18 cellular contexts compared by ENCODE assay signal in genomic region chr1:68490046-68490651, GRCh38. TPM values are rescaled to one million over a fixed set of nuclear protein-coding genes. Genes with fewer than 3 reads are reported as not detected.
DNase-seq lines count a peak whose midpoint lies in the region; ATAC-seq, FAIRE-seq and TF ChIP-seq lines count a peak whose summit lies in the region.
"Had no signal": no experiment of that assay in that cellular context is flagged by ENCODE, and none has a peak within 500 bp of the region (broad histone marks: within the 10 kb centered on the region; RNA-seq: fewer than 3 reads in every experiment).

No MANE protein-coding gene starts in this region.

- H3K4me1 ChIP-seq in mammary epithelial cell (ENCODE audit: insufficient read depth, low read length): no peaks in the 10 kb centered on the region
- no peaks in the 10 kb centered on the region for H3K4me1 ChIP-seq in keratinocyte (ENCODE audit: control insufficient read depth, extremely low read depth, insufficient read depth, low read length)
- H3K4me1 ChIP-seq: Caco-2 had no signal

- H3K4me2 ChIP-seq in mammary epithelial cell (ENCODE audit: insufficient read depth, low read depth, low read length): no peak overlapping the region
- H3K4me2 ChIP-seq in keratinocyte (ENCODE audit: control insufficient read depth, extremely low read depth, insufficient read depth, low read depth, low read length): no peak overlapping the region
- H3K4me2 ChIP-seq: BLaER1 had no signal

- TF ChIP-seq CTCF in mammary epithelial cell (conservative IDR thresholded peaks at IDR 0.05 in 1 of 2, IDR thresholded peaks at IDR 0.05 in 1 of 2; ENCODE audit: extremely low read depth in 1 of 2, insufficient read depth in 1 of 2, low read depth in 1 of 2, low read length in 2 of 2) (no peak), keratinocyte (optimal IDR thresholded peaks at IDR 0.05 in 1 of 3, IDR thresholded peaks at IDR 0.05 in 1 of 3, conservative IDR thresholded peaks at IDR 0.05 in 1 of 3; ENCODE audit: extremely low read depth in 1 of 3, insufficient read depth in 2 of 3, low read length in 3 of 3) (no peak)

- no peak for ATAC-seq in HG02840 (IDR thresholded peaks at IDR 0.05; ENCODE audit: low FRiP score, unreplicated experiment)
- no peak for ATAC-seq in HG03457 (IDR thresholded peaks at IDR 0.05; ENCODE audit: unreplicated experiment)

- H4K20me1 ChIP-seq in mammary epithelial cell (ENCODE audit: insufficient read depth, low read length): no peaks in the 10 kb centered on the region
- no peaks in the 10 kb centered on the region for H4K20me1 ChIP-seq in keratinocyte (ENCODE audit: control insufficient read depth, extremely low read depth, insufficient read depth, low read length)
- H4K20me1 ChIP-seq: BLaER1 had no signal

- no peak overlapping the region for H3K4me3 ChIP-seq in mammary epithelial cell (replicated peaks in 1 of 3; ENCODE audit: insufficient read depth in 1 of 3, low read depth in 2 of 3, low read length in 3 of 3)
- no peak overlapping the region for H3K4me3 ChIP-seq in keratinocyte (ENCODE audit: control insufficient read depth in 2 of 3, extremely low read depth in 1 of 3, insufficient read depth in 2 of 3, low read depth in 1 of 3, low read length in 3 of 3)
- H3K4me3 ChIP-seq: BLaER1, HAP-1 had no signal

- BruUV-seq in mammary epithelial cell (replicated peaks; lab: Mats Ljungman, UMichigan): no TSS peak

- DNase-seq in GM12891 (ENCODE audit: insufficient read length, low spot score) (no peak), HEK293T (ENCODE audit: extremely low spot score) (no peak), mammary epithelial cell (peak; percentile 43), keratinocyte (ENCODE audit: low read depth, low spot score) (peak; percentile 9)
- no peak for DNase-seq in stimulated activated CD4-positive, alpha-beta T cell treated with anti-CD3 and anti-CD28 coated beads, Interleukin-12 subunit alpha, Interleukin-12 subunit beta, amount 100 ng/mL, for 4 hours
- DNase-seq: 8988T; AML-193; Caco-2; CD8-positive, alpha-beta memory T cell; DND-41; GF-D8; KBM-7 had no signal

- dilution Hi-C loops in mammary epithelial cell (cut with HindIII; ENCODE audit: low sequenced_read_pairs): no loop called here
- dilution Hi-C loops in keratinocyte (cut with MboI; ENCODE audit: extremely low pct_ligation_motif_present, low sequenced_read_pairs): no loop called here

- H3K9ac ChIP-seq in mammary epithelial cell (ENCODE audit: insufficient read depth, low read length) (no peak overlapping the region), keratinocyte (ENCODE audit: control insufficient read depth, extremely low read depth, insufficient read depth, low read length) (no peak overlapping the region)
- H3K9ac ChIP-seq: BLaER1 had no signal

- FAIRE-seq in GM12891 (lab: Jason Lieb, UNC) (peak; percentile 69), keratinocyte (lab: Jason Lieb, UNC) (no peak)
- FAIRE-seq: GM18507, H1 had no signal

- H3K9me3 ChIP-seq in mammary epithelial cell (replicated peaks; ENCODE audit: insufficient read depth, low read length): peaks cover 5% of the 10 kb centered on the region
- peaks cover 2% of the 10 kb centered on the region for H3K9me3 ChIP-seq in keratinocyte (ENCODE audit: control insufficient read depth, low read depth, low read length)
- H3K9me3 ChIP-seq: BLaER1, Caco-2, HAP-1 had no signal

- H3K27ac ChIP-seq in mammary epithelial cell (ENCODE audit: insufficient read depth, low read depth, low read length) (no peak overlapping the region), keratinocyte (ENCODE audit: control insufficient read depth, insufficient read depth, low read length) (no peak overlapping the region)
- H3K27ac ChIP-seq: BLaER1 had no signal

- 58% methylated on average over 2 of the region's 2 CpGs for WGBS in mammary epithelial cell (ENCODE audit: low coverage, missing lambda C conversion rate)

- in situ Hi-C loops in mammary epithelial cell (cut with MboI; ENCODE audit: low sequenced_read_pairs in 2 of 2): no loop called here

- H3K9me1 ChIP-seq in keratinocyte (ENCODE audit: control insufficient read depth, extremely low read depth, insufficient read depth, low read length): peaks cover 2% of the 10 kb centered on the region

- H3K27me3 ChIP-seq in mammary epithelial cell (ENCODE audit: insufficient read depth, low read length) (no peaks in the 10 kb centered on the region), keratinocyte (ENCODE audit: control insufficient read depth, extremely low read depth, insufficient read depth, low read length) (no peaks in the 10 kb centered on the region)
- H3K27me3 ChIP-seq: BLaER1 had no signal

- POLR2A ChIA-PET in HEK293T (lab: Yijun Ruan, JAX): no interaction called here

- CTCF ChIA-PET in HEK293T (lab: Yijun Ruan, JAX): no interaction called here
- CTCF ChIA-PET in mammary epithelial cell (lab: Charles Lee; ENCODE audit: low non-redundant PET): no interaction called here

- intact Hi-C loops in mammary epithelial cell (cut with micrococcal nuclease): no loop called here

- no peak for TF ChIP-seq POLR2A in GM12891 (IDR thresholded peaks at IDR 0.05; ENCODE audit: low read depth, low read length)

- H2AFZ ChIP-seq in mammary epithelial cell (ENCODE audit: low read depth, low read length) (no peak overlapping the region), keratinocyte (ENCODE audit: control insufficient read depth, low read length) (no peak overlapping the region)

- H3K79me2 ChIP-seq in mammary epithelial cell (ENCODE audit: insufficient read depth, low read length) (peaks cover 40% of the 10 kb centered on the region), keratinocyte (ENCODE audit: control insufficient read depth, insufficient read depth, low read length) (peaks cover 23% of the 10 kb centered on the region)

- H3K36me3 ChIP-seq in mammary epithelial cell (ENCODE audit: insufficient read depth, low read length) (peaks cover 30% of the 10 kb centered on the region), keratinocyte (ENCODE audit: control insufficient read depth in 2 of 2, extremely low read depth in 1 of 2, insufficient read depth in 2 of 2, low read length in 2 of 2) (peaks cover 0 to 20% of the 10 kb centered on the region in 2 experiments)

TF ChIP-seq in GM12891, 5 proteins besides CTCF, POLR2A, EP300 and RAD21:
- TF ChIP-seq TAF1 (IDR thresholded peaks at IDR 0.05; ENCODE audit: low read depth, low read length) (no peak), POLR2AphosphoS5 (IDR thresholded peaks at IDR 0.05; ENCODE audit: low read depth, low read length) (no peak), SPI1 (IDR thresholded peaks at IDR 0.05; ENCODE audit: low read depth, low read length) (no peak), PAX5 (IDR thresholded peaks at IDR 0.05; ENCODE audit: insufficient read depth, low read length, severe bottlenecking) (no peak)

TF ChIP-seq in HEK293T, 16 proteins besides CTCF, POLR2A, EP300 and RAD21:
- TF ChIP-seq FOXA1 (IDR thresholded peaks at IDR 0.05) (no peak), TARDBP (IDR thresholded peaks at IDR 0.05) (no peak), SP1 (IDR thresholded peaks at IDR 0.05) (no peak), SUZ12 (IDR thresholded peaks at IDR 0.05) (no peak), ELF4 (IDR thresholded peaks at IDR 0.05) (no peak), PKNOX1 (IDR thresholded peaks at IDR 0.05) (peak; percentile 37; the same call in 1 of the 2 replicates), LEF1 (IDR thresholded peaks at IDR 0.05; ENCODE audit: borderline replicate concordance) (no peak), ZNF384 (IDR thresholded peaks at IDR 0.05) (no peak)
TF ChIP-seq in HEK293T: peak in this region for 1.

RNA-seq across cellular contexts. Expression of gene DEPDC1, which starts 6.7 kb away (rescaled TPM):
- polyA plus RNA-seq in GM12891 (2012; ENCODE audit: low read depth, missing spikeins): 5.6 TPM
- 10 to 100 TPM in 1 of 2 donors, under 1 TPM in 1; 0.67 to 24.1 TPM for total RNA-seq in mammary epithelial cell
- polyA plus RNA-seq in mammary epithelial cell: 12.3 TPM
- 15.2 TPM for polyA minus RNA-seq in mammary epithelial cell
- 1.2 to 11.2 TPM (median 5.7 TPM) in 3 replicates for polyA plus RNA-seq in keratinocyte
- polyA plus RNA-seq in keratinocyte (2011; ENCODE audit: low read depth): not detected
- 1.8 and 2.8 TPM in 2 replicates for polyA plus RNA-seq in keratinocyte (2011; cell fraction: cytosol; rRNA removed)
- 0.87 and 1.6 TPM in 2 replicates for polyA plus RNA-seq in keratinocyte (2011; cell fraction: nucleus; rRNA removed)
- 0.11 and 5.6 TPM in 2 replicates for polyA plus RNA-seq in keratinocyte (2012; ENCODE audit: low replicate concordance)
- 0.23 to 8.2 TPM (median 0.63 TPM) in 3 replicates for polyA minus RNA-seq in keratinocyte
- polyA minus RNA-seq in keratinocyte (2011; cell fraction: cytosol; rRNA and poly(A)+ RNA removed): 2.1 TPM
- polyA minus RNA-seq in keratinocyte (2011; cell fraction: nucleus; rRNA and poly(A)+ RNA removed): 0.84 and 1.2 TPM in 2 replicates

RNA-seq across cellular contexts. Expression of gene RPE65, which starts 40.4 kb away (rescaled TPM):
- not detected for polyA plus RNA-seq in GM12891 (2012; ENCODE audit: low read depth, missing spikeins)
- total RNA-seq in mammary epithelial cell: under 1 TPM in 1 of 2 donors, not detected in 1; under 0.01 TPM
- not detected for polyA plus RNA-seq in mammary epithelial cell
- polyA minus RNA-seq in mammary epithelial cell: not detected
- polyA plus RNA-seq in keratinocyte: not detected in 3 replicates
- not detected for polyA plus RNA-seq in keratinocyte (2011; ENCODE audit: low read depth)
- not detected in 2 replicates for polyA plus RNA-seq in keratinocyte (2011; cell fraction: cytosol; rRNA removed)
- polyA plus RNA-seq in keratinocyte (2011; cell fraction: nucleus; rRNA removed): not detected in 2 replicates
- polyA plus RNA-seq in keratinocyte (2012; ENCODE audit: low replicate concordance): not detected in 2 replicates
- polyA minus RNA-seq in keratinocyte: not detected in 3 replicates
- not detected for polyA minus RNA-seq in keratinocyte (2011; cell fraction: cytosol; rRNA and poly(A)+ RNA removed)
- polyA minus RNA-seq in keratinocyte (2011; cell fraction: nucleus; rRNA and poly(A)+ RNA removed): not detected in 2 replicates
- total RNA-seq: Caco-2; CD8-positive, alpha-beta memory T cell; H1 had no signal
- polyA plus RNA-seq: CD8-positive, alpha-beta memory T cell; H1 had no signal

Comparison
In these comparisons a context has a peak if more than half of its experiments do, and no peak if none do; other contexts are left out.
1. DNase-seq: peak in mammary epithelial cell (single experiment) and keratinocyte (single experiment); none in GM12891 (single experiment), HEK293T (single experiment) and stimulated activated CD4-positive, alpha-beta T cell treated with anti-CD3 and anti-CD28 coated beads, Interleukin-12 subunit alpha, Interleukin-12 subunit beta, amount 100 ng/mL, for 4 hours (single experiment).